ENCODE assay signal across 18 cellular contexts in the genomic region with DNA sequence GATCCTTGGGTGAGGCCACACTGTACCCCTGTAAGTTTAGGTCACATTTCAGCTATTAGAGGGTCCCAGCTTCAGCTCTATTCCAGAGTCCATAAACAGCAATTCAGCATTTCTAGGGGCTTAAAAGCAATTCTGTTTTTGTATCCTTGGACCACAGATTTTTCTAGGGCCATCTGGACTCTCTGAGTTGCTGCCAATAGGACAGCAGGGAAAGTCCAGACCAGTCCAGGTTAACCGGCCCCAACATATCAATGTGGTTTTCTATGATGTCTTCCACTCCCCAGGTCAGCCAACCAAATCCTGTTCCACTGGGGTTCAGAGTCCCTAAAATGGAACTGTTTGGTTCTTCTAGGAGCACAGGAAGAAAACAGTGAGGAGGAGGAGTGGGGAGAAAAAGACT.
"Had no signal": no experiment of that assay in that cellular context is flagged by ENCODE, and none has a peak within 500 bp of the region (broad histone marks: within the 10 kb centered on the region; RNA-seq: fewer than 3 reads in every experiment).

No MANE protein-coding gene starts in this region.

- H3K27ac Mint-ChIP-seq: nephron had no signal

- H3K4me3 Mint-ChIP-seq: naive B cell, nephron had no signal

- ATAC-seq: foreskin keratinocyte, left cardiac atrium, lower lobe of right lung had no signal

- H3K36me3 Mint-ChIP-seq: naive B cell had no signal

- DNase-seq: colonic mucosa; dermis blood vessel endothelial cell; erythroblast; foreskin keratinocyte; head of caudate nucleus; kidney; left cardiac atrium; left ventricle myocardium inferior; lower lobe of right lung; mesenchymal stem cell; naive B cell; posterior cingulate gyrus; sigmoid colon; stimulated activated CD4-positive, alpha-beta T cell treated with anti-CD3 and anti-CD28 coated beads, Interleukin-2, amount 100 ng/mL, for 24 hours; stimulated activated CD4-positive, alpha-beta T cell treated with anti-CD3 and anti-CD28 coated beads, Interleukin-4, amount 100 ng/mL, for 4 hours; stomach; transverse colon had no signal

- H3K9me3 Mint-ChIP-seq: naive B cell, nephron had no signal
